In the genomic region with DNA sequence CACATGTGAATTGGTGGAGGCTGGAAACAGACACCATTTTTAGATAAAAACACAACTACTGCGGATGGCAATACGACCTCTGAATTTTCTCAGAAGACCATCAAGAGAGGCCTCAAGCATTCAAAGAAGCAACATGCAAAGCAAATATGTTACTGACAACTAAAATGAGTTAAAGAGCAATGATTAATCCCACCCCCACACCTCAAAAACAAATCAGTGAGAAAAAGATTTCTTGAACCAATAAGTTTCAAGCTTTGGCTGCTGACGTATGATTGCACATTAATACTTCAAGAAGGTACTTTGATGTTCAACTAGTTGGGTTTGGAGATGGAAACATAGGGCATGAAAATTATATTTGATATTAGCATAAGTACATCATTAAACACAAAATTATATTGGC, we compare ENCODE assay signal across 1 cellular context.
TF ChIP-seq lines count a peak whose summit lies in the region.

No MANE protein-coding gene starts in this region.

TF ChIP-seq in endothelial cell of umbilical vein, 7 proteins besides CTCF, POLR2A, EP300 and RAD21:
- TF ChIP-seq MYC (IDR thresholded peaks at IDR 0.05; ENCODE audit: low read depth, low read length) (no peak), GATA2 (IDR thresholded peaks at IDR 0.05; ENCODE audit: insufficient read depth, insufficient read length, low read depth, low read length) (no peak), EZH2 (IDR thresholded peaks at IDR 0.05; ENCODE audit: borderline replicate concordance, low read depth, low read length, severe bottlenecking) (no peak), POLR2AphosphoS5 (IDR thresholded peaks at IDR 0.05; ENCODE audit: insufficient read depth, low read depth, low read length) (no peak), FOS (IDR thresholded peaks at IDR 0.05; ENCODE audit: borderline replicate concordance, insufficient read depth, low read length) (no peak), JUN (IDR thresholded peaks at IDR 0.05; ENCODE audit: borderline replicate concordance, insufficient read depth, insufficient read length, low read depth) (no peak)
- TF ChIP-seq, protein P1, sequence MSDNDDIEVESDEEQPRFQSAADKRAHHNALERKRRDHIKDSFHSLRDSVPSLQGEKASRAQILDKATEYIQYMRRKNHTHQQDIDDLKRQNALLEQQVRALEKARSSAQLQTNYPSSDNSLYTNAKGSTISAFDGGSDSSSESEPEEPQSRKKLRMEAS (IDR thresholded peaks at IDR 0.05; ENCODE audit: insufficient read depth, insufficient read length): no peak
